In genomic region chr14:49584058-49584457, GRCh38 we compare ENCODE assay signal across 8 cellular contexts. TPM values are rescaled to one million over a fixed set of nuclear protein-coding genes. Genes with fewer than 3 reads are reported as not detected.
DNase-seq lines count a peak whose midpoint lies in the region; ATAC-seq and TF ChIP-seq lines count a peak whose summit lies in the region.
"Had no signal": no experiment of that assay in that cellular context is flagged by ENCODE, and none has a peak within 500 bp of the region (broad histone marks: within the 10 kb centered on the region; RNA-seq: fewer than 3 reads in every experiment).

No MANE protein-coding gene starts in this region.

- no peaks in the 10 kb centered on the region for H3K27me3 ChIP-seq in GM23248 (replicated peaks; ENCODE audit: insufficient read depth)
- no peaks in the 10 kb centered on the region for H3K27me3 ChIP-seq in Panc1 (ENCODE audit: control insufficient read depth, insufficient read depth, low read length)
- H3K27me3 ChIP-seq in psoas muscle (ENCODE audit: insufficient read depth in 3 of 3, low read length in 2 of 3), result no peaks in the 10 kb centered on the region

- intact Hi-C loops in Panc1 (cut with micrococcal nuclease; ENCODE audit: unreplicated experiment) (no loop called here), psoas muscle (cut with DNase I) (no loop called here)

- H3K4me1 ChIP-seq in GM23248 (ENCODE audit: insufficient read depth) (peaks cover 24% of the 10 kb centered on the region), Panc1 (ENCODE audit: control insufficient read depth, insufficient read depth, low read length) (peaks cover 15% of the 10 kb centered on the region), psoas muscle (peaks cover 25% of the 10 kb centered on the region)

- no peaks in the 10 kb centered on the region for H3K9me3 ChIP-seq in GM23248 (ENCODE audit: low read depth)
- no peaks in the 10 kb centered on the region for H3K9me3 ChIP-seq in Panc1 (ENCODE audit: control insufficient read depth, insufficient read depth, low read depth, low read length)
- no peaks in the 10 kb centered on the region for H3K9me3 ChIP-seq in psoas muscle

- TF ChIP-seq CTCF in Panc1 (IDR thresholded peaks at IDR 0.05) (no peak), endothelial cell (IDR thresholded peaks at IDR 0.05; ENCODE audit: unreplicated experiment) (no peak), psoas muscle (IDR thresholded peaks at IDR 0.05) (no peak)

- H3K9ac ChIP-seq in GM23248, result peak overlapping the region; percentile 96

- H3K36me3 ChIP-seq in GM23248 (ENCODE audit: low read depth) (peaks cover 31% of the 10 kb centered on the region), Panc1 (ENCODE audit: control insufficient read depth, insufficient read depth, low read length) (peaks cover 21% of the 10 kb centered on the region), psoas muscle (ENCODE audit: insufficient read depth in 1 of 2, low read depth in 1 of 2) (peaks cover 9 to 34% of the 10 kb centered on the region in 2 donors)

- H3K27ac ChIP-seq in GM23248 (peak overlapping the region; percentile 1; the same call in 1 of the 2 replicates), Panc1 (ENCODE audit: low read length) (peak overlapping the region; percentile 95), psoas muscle (peak overlapping the region; percentile 4)

- no peaks in the 10 kb centered on the region for H3K9me3 Mint-ChIP-seq in endothelial cell (ENCODE audit: unreplicated experiment)

- 87% methylated on average over 11 of the region's 11 CpGs for WGBS in GM23248 (ENCODE audit: low coverage in 1 of 2, low lambda C conversion rate in 2 of 2, missing lambda C conversion rate in 2 of 2), 2 experiments
- WGBS in psoas muscle, 3 donors, result 85 to 91% (median 89%) methylated on average over 11 of the region's 11 CpGs

- H4K20me1 ChIP-seq in GM23248 (ENCODE audit: insufficient read depth), result peaks cover 14% of the 10 kb centered on the region; the same call in 1 of the 2 replicates

- peak overlapping the region; percentile 98 for H3K4me3 Mint-ChIP-seq in endothelial cell (ENCODE audit: unreplicated experiment)

- no peak overlapping the region for H2AFZ ChIP-seq in GM23248

- peak overlapping the region; percentile 92 for H3K27ac Mint-ChIP-seq in endothelial cell (ENCODE audit: unreplicated experiment)

- peaks cover 71% of the 10 kb centered on the region for H3K79me2 ChIP-seq in GM23248 (ENCODE audit: insufficient read depth)

- no peaks in the 10 kb centered on the region for H3K9me2 ChIP-seq in GM23248 (ENCODE audit: insufficient read depth)

- POLR2A ChIA-PET in Panc1 (lab: Charles Lee), result interaction anchor here (0.6 kb wide), 1 partner anchor 138 kb away, joined by 6 read pairs; no protein-coding TSS in a partner anchor

- in situ Hi-C loops in GM23248 (cut with MboI) (no loop called here), Panc1 (cut with HindIII; ENCODE audit: low pct_unique_long_range_greater_than_20kb, low sequenced_read_pairs) (no loop called here), KBM-7 (cut with MboI; ENCODE audit: low pct_unique_long_range_greater_than_20kb, low sequenced_read_pairs) (no loop called here)

- no TSS peak for BruUV-seq in Panc1 (replicated peaks; lab: Mats Ljungman, UMichigan)

- CTCF ChIA-PET in Panc1 (lab: Charles Lee), result no interaction called here

- peak overlapping the region; percentile 91 for H3K4me3 ChIP-seq in GM23248
- peak overlapping the region; percentile 92 to 93 for H3K4me3 ChIP-seq in Panc1 (ENCODE audit: low read depth in 2 of 2, low read length in 2 of 2)
- H3K4me3 ChIP-seq in psoas muscle, result peak overlapping the region; percentile 72

- peaks cover 69% of the 10 kb centered on the region for H3F3A ChIP-seq in GM23248 (ENCODE audit: insufficient read depth)

- peaks cover 30% of the 10 kb centered on the region for H3K4me1 Mint-ChIP-seq in endothelial cell (ENCODE audit: unreplicated experiment)

- peaks cover 32% of the 10 kb centered on the region for H3K27me3 Mint-ChIP-seq in endothelial cell (ENCODE audit: unreplicated experiment)

- H3K4me2 ChIP-seq in GM23248 (ENCODE audit: unreplicated experiment), result peak overlapping the region; percentile 87

- peaks cover 39% of the 10 kb centered on the region for H3K36me3 Mint-ChIP-seq in endothelial cell (ENCODE audit: low read depth, unreplicated experiment)

- DNase-seq in GM23248, result no peak
- DNase-seq in Panc1 (ENCODE audit: low read depth, low spot score), result no peak
- DNase-seq in endothelial cell (ENCODE audit: low spot score), result no peak
- DNase-seq in psoas muscle, result no peak
- no peak for DNase-seq in KBM-7
- no peak for DNase-seq in NCI-H2227 treated with DMSO at 0.1 percent for 48 hours (lab: John Stamatoyannopoulos, UW)
- DNase-seq: Right ventricle myocardium superior had no signal

- ATAC-seq in Panc1, result no peak
- ATAC-seq in psoas muscle, result no peak
- no peak for ATAC-seq in HG03175 (IDR thresholded peaks at IDR 0.05; ENCODE audit: unreplicated experiment)

RNA-seq across cellular contexts. Expression of gene RPS29, which starts 2.1 kb away (rescaled TPM):
- total RNA-seq in GM23248 (2014; rRNA removed; shearing (Covaris generic)), result 2,075 and 5,928 TPM in 2 replicates
- polyA plus RNA-seq in GM23248 (2016; fragmentation: Nextera tagmentation; extraction: Ambion mirVana) (980 and 1,000 TPM in 2 replicates), psoas muscle (1,000 to 10,000 TPM; 2,670 to 3,711 (median 3,167) TPM)
- total RNA-seq in Panc1 (2021; ENCODE audit: unreplicated experiment) (866 TPM), endothelial cell (ENCODE audit: unreplicated experiment) (2,246 TPM), psoas muscle (1,000 to 10,000 TPM in 3 of 4 donors, 100 to 1,000 TPM in 1; 835 to 1,213 (median 1,105) TPM)
- polyA plus RNA-seq in Panc1 (2012; ENCODE audit: insufficient read length), result 1,233 TPM

RNA-seq across cellular contexts. Expression of gene LRR1, which starts 14.7 kb away (rescaled TPM):
- 9.6 and 12.0 TPM in 2 replicates for total RNA-seq in GM23248 (2014; rRNA removed; shearing (Covaris generic))
- polyA plus RNA-seq in GM23248 (2016; fragmentation: Nextera tagmentation; extraction: Ambion mirVana) (14.6 and 17.5 TPM in 2 replicates), psoas muscle (1 to 10 TPM; 4.5 to 7.2 (median 5.6) TPM)
- total RNA-seq in Panc1 (2021; ENCODE audit: unreplicated experiment) (23.3 TPM), endothelial cell (ENCODE audit: unreplicated experiment) (12.9 TPM), psoas muscle (1 to 10 TPM; 2.4 to 6.4 (median 4.7) TPM)
- 11.6 TPM for polyA plus RNA-seq in Panc1 (2012; ENCODE audit: insufficient read length)

RNA-seq across cellular contexts. Expression of gene RPL36AL, which starts 36.4 kb away (rescaled TPM):
- total RNA-seq in GM23248 (2014; rRNA removed; shearing (Covaris generic)), result 89.8 and 92.5 TPM in 2 replicates
- polyA plus RNA-seq in GM23248 (2016; fragmentation: Nextera tagmentation; extraction: Ambion mirVana) (240 and 253 TPM in 2 replicates), psoas muscle (100 to 1,000 TPM; 366 to 522 (median 445) TPM)
- total RNA-seq in Panc1 (2021; ENCODE audit: unreplicated experiment) (136 TPM), endothelial cell (ENCODE audit: unreplicated experiment) (186 TPM), psoas muscle (100 to 1,000 TPM in 3 of 4 donors, 10 to 100 TPM in 1; 84.6 to 178 (median 152) TPM)
- 167 TPM for polyA plus RNA-seq in Panc1 (2012; ENCODE audit: insufficient read length)

RNA-seq across cellular contexts. Expression of gene MGAT2, which starts 36.5 kb away (rescaled TPM):
- 92.9 and 105 TPM in 2 replicates for total RNA-seq in GM23248 (2014; rRNA removed; shearing (Covaris generic))
- polyA plus RNA-seq in GM23248 (2016; fragmentation: Nextera tagmentation; extraction: Ambion mirVana), result 40.2 and 41.9 TPM in 2 replicates
- total RNA-seq in Panc1 (2021; ENCODE audit: unreplicated experiment), result 51.4 TPM
- 24.6 TPM for polyA plus RNA-seq in Panc1 (2012; ENCODE audit: insufficient read length)
- total RNA-seq in endothelial cell (ENCODE audit: unreplicated experiment), result 47.0 TPM
- total RNA-seq in psoas muscle, result 10 to 100 TPM in 1 of 4 donors, 1 to 10 TPM in 3; 8.0 to 12.4 (median 9.3) TPM
- polyA plus RNA-seq in psoas muscle, result 10 to 100 TPM in 2 of 3 donors, 1 to 10 TPM in 1; 5.5 to 11.4 (median 10.6) TPM

RNA-seq across cellular contexts. Expression of gene DNAAF2, which starts 51.0 kb away (rescaled TPM):
- 11.0 and 11.1 TPM in 2 replicates for total RNA-seq in GM23248 (2014; rRNA removed; shearing (Covaris generic))
- 11.1 and 12.8 TPM in 2 replicates for polyA plus RNA-seq in GM23248 (2016; fragmentation: Nextera tagmentation; extraction: Ambion mirVana)
- total RNA-seq in Panc1 (2021; ENCODE audit: unreplicated experiment), result 8.2 TPM
- 8.3 TPM for polyA plus RNA-seq in Panc1 (2012; ENCODE audit: insufficient read length)
- total RNA-seq in endothelial cell (ENCODE audit: unreplicated experiment), result 8.6 TPM
- total RNA-seq in psoas muscle, result 1 to 10 TPM; 4.0 to 6.0 (median 4.2) TPM
- 10 to 100 TPM in 1 of 3 donors, 1 to 10 TPM in 2; 6.7 to 10.6 (median 9.5) TPM for polyA plus RNA-seq in psoas muscle

Comparison
In these comparisons a context has a peak if more than half of its experiments do, and no peak if none do; other contexts are left out.
1. H3K27ac ChIP-seq: peak in every context shown above with its lines; median percentile 95 in Panc1; 4 in psoas muscle; 1 in GM23248.